ENCODE assay signal across 1 cellular context in genomic region chr4:183721207-183722081, GRCh38.
TF ChIP-seq lines count a peak whose summit lies in the region.

No MANE protein-coding gene starts in this region.

TF ChIP-seq in HepG2, 621 proteins besides CTCF, POLR2A, EP300 and RAD21 (continued from another document and continues in another):
- TF ChIP-seq NFIB (CRISPR knock-in tag; IDR thresholded peaks at IDR 0.05; ENCODE audit: borderline replicate concordance), result no peak
- TF ChIP-seq RXRA (CRISPR knock-in tag; IDR thresholded peaks at IDR 0.05), result peak; percentile 86
- TF ChIP-seq PLSCR1 (CRISPR knock-in tag; IDR thresholded peaks at IDR 0.05; ENCODE audit: borderline replicate concordance), result no peak
- no peak for TF ChIP-seq ZFP41 (CRISPR knock-in tag; IDR thresholded peaks at IDR 0.05; ENCODE audit: borderline replicate concordance)
- peak; percentile 45 for TF ChIP-seq NCOA2 (CRISPR knock-in tag; IDR thresholded peaks at IDR 0.05)
- no peak; the same call in 1 of the 2 replicates for TF ChIP-seq GFI1 (CRISPR knock-in tag; IDR thresholded peaks at IDR 0.05; ENCODE audit: borderline replicate concordance)
- TF ChIP-seq ZBTB14 (CRISPR knock-in tag; IDR thresholded peaks at IDR 0.05), result no peak
- TF ChIP-seq ZNF652 (CRISPR knock-in tag; IDR thresholded peaks at IDR 0.05; ENCODE audit: borderline replicate concordance, low read depth), result no peak; the same call in 1 of the 2 replicates
- no peak for TF ChIP-seq FOXK2 (IDR thresholded peaks at IDR 0.05)
- TF ChIP-seq ZNF605 (CRISPR knock-in tag; IDR thresholded peaks at IDR 0.05), result 0 out of 2 replicates have a peak, but pooled peaks have one; percentile 25
- TF ChIP-seq SAFB2 (CRISPR knock-in tag; IDR thresholded peaks at IDR 0.05; ENCODE audit: borderline replicate concordance, low read depth), result no peak
- TF ChIP-seq ZNF691 (CRISPR knock-in tag; IDR thresholded peaks at IDR 0.05; ENCODE audit: borderline replicate concordance, low read depth), result no peak
- TF ChIP-seq RFXAP (CRISPR knock-in tag; IDR thresholded peaks at IDR 0.05; ENCODE audit: borderline replicate concordance), result 0 out of 2 replicates have a peak, but pooled peaks have one; percentile 28
- TF ChIP-seq EZH2 (conservative IDR thresholded peaks at IDR 0.05; ENCODE audit: low read depth, low read length), result no peak
- TF ChIP-seq ATF2 (CRISPR knock-in tag; IDR thresholded peaks at IDR 0.05), result peak; percentile 65; the same call in 1 of the 2 replicates
- no peak for TF ChIP-seq CREBL2 (CRISPR knock-in tag; IDR thresholded peaks at IDR 0.05; ENCODE audit: borderline replicate concordance)
- TF ChIP-seq THAP11 (CRISPR knock-in tag; IDR thresholded peaks at IDR 0.05), result peak; percentile 52; the same call in 1 of the 2 replicates
- no peak for TF ChIP-seq MTERF4 (CRISPR knock-in tag; IDR thresholded peaks at IDR 0.05)
- no peak for TF ChIP-seq PHF20 (CRISPR knock-in tag; IDR thresholded peaks at IDR 0.05)
- TF ChIP-seq SRSF9 (IDR thresholded peaks at IDR 0.05; ENCODE audit: borderline replicate concordance, insufficient read depth, low read depth, low read length, poor library complexity, severe bottlenecking), result no peak
- no peak for TF ChIP-seq ATRX (CRISPR knock-in tag; IDR thresholded peaks at IDR 0.05; ENCODE audit: borderline replicate concordance)
- no peak for TF ChIP-seq SIX4 (CRISPR knock-in tag; IDR thresholded peaks at IDR 0.05)
- peak; percentile 52; the same call in 1 of the 2 replicates for TF ChIP-seq POGZ (CRISPR knock-in tag; IDR thresholded peaks at IDR 0.05)
- TF ChIP-seq TRAFD1 (CRISPR knock-in tag; IDR thresholded peaks at IDR 0.05; ENCODE audit: borderline replicate concordance), result no peak
- peak; percentile 79 for TF ChIP-seq HNF1B (CRISPR knock-in tag; IDR thresholded peaks at IDR 0.05)
- TF ChIP-seq THRA (CRISPR knock-in tag; IDR thresholded peaks at IDR 0.05; ENCODE audit: borderline replicate concordance), result peak; percentile 27; the same call in 1 of the 2 replicates
- TF ChIP-seq KDM4B (CRISPR knock-in tag; IDR thresholded peaks at IDR 0.05), result peak; percentile 71; the same call in 1 of the 2 replicates
- TF ChIP-seq BRF2 (CRISPR knock-in tag; IDR thresholded peaks at IDR 0.05), result no peak
- no peak for TF ChIP-seq HDAC6 (IDR thresholded peaks at IDR 0.05; ENCODE audit: low read depth, low read length)
- peak; percentile 76; the same call in 1 of the 2 replicates for TF ChIP-seq ZBTB20 (CRISPR knock-in tag; IDR thresholded peaks at IDR 0.05; ENCODE audit: borderline replicate concordance, low read depth)
- 0 out of 2 replicates have a peak, but pooled peaks have one; percentile 33 for TF ChIP-seq SP4 (CRISPR knock-in tag; IDR thresholded peaks at IDR 0.05)
- no peak for TF ChIP-seq SUZ12 (IDR thresholded peaks at IDR 0.05; ENCODE audit: low read depth, low read length)
- TF ChIP-seq DPF2 (CRISPR knock-in tag; IDR thresholded peaks at IDR 0.05; ENCODE audit: borderline replicate concordance, low read depth), result peak; percentile 73; the same call in 1 of the 2 replicates
- peak; percentile 79 for TF ChIP-seq PHF21A (CRISPR knock-in tag; IDR thresholded peaks at IDR 0.05)
- TF ChIP-seq MLLT10 (CRISPR knock-in tag; IDR thresholded peaks at IDR 0.05), result no peak
- 0 out of 2 replicates have a peak, but pooled peaks have one; percentile 31 for TF ChIP-seq KLF6 (CRISPR knock-in tag; IDR thresholded peaks at IDR 0.05)
- TF ChIP-seq PHF8 (CRISPR knock-in tag; IDR thresholded peaks at IDR 0.05), result peak; percentile 36
- no peak for TF ChIP-seq MZF1 (CRISPR knock-in tag; IDR thresholded peaks at IDR 0.05; ENCODE audit: borderline replicate concordance)
- no peak for TF ChIP-seq ZNF609 (CRISPR knock-in tag; IDR thresholded peaks at IDR 0.05; ENCODE audit: borderline replicate concordance)
- TF ChIP-seq PCBP2 (optimal IDR thresholded peaks at IDR 0.05; ENCODE audit: low read depth, low read length, poor library complexity, severe bottlenecking), result no peak
- TF ChIP-seq HDAC2 (CRISPR knock-in tag; IDR thresholded peaks at IDR 0.05), result peak; percentile 53
- no peak for TF ChIP-seq ZNF577 (CRISPR knock-in tag; IDR thresholded peaks at IDR 0.05; ENCODE audit: borderline replicate concordance, low read depth)
- TF ChIP-seq ZNF589 (CRISPR knock-in tag; conservative IDR thresholded peaks at IDR 0.05), result no peak
- TF ChIP-seq HCFC1 (IDR thresholded peaks at IDR 0.05; ENCODE audit: low read depth, low read length), result no peak
- TF ChIP-seq CERS6 (CRISPR knock-in tag; IDR thresholded peaks at IDR 0.05), result no peak
- peak; percentile 87 for TF ChIP-seq ZNF878 (CRISPR knock-in tag; IDR thresholded peaks at IDR 0.05)
